ENCODE assay signal across 8 cellular contexts in the genomic region with DNA sequence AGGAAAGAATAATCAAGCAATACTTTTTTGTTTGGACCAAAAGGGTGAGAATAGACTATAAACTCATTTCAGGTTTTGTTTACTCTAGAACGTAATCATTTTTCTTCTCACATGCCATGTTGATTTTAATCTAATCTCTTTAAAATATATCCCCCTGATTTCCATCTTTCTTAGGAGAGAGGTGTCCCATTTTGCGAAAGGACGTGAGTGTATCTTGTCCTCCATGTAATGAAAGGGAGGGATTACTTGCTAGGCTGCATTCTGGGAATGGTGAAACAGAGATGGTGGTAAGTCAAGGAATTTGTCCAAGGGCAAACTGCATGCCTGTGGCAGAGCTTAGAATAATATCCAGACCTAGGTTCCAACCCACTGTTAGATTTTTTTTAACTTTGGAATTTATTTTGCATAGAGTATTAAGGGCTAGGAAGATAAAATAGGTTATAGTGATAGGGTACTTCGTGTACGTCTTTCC. TPM values are rescaled to one million over a fixed set of nuclear protein-coding genes. Genes with fewer than 3 reads are reported as not detected.
DNase-seq lines count a peak whose midpoint lies in the region; TF ChIP-seq lines count a peak whose summit lies in the region.

No MANE protein-coding gene starts in this region.

- no peaks in the 10 kb centered on the region for H3K9me2 ChIP-seq in neural cell (ENCODE audit: insufficient read depth, low read length)

- H2AFZ ChIP-seq in neural cell (ENCODE audit: low read depth, low read length), result no peak overlapping the region

- CTCF ChIA-PET in BJ (lab: Yijun Ruan, JAX), result interaction anchor here (0.6 to 1.0 kb wide), 3 partner anchors 9 to 358 kb away, joined by 3 read pairs; no protein-coding TSS in a partner anchor
- CTCF ChIA-PET in HEK293T (lab: Yijun Ruan, JAX), result interaction anchor here (0.6 kb wide), 1 partner anchor 461 kb away, joined by 3 read pairs; no protein-coding TSS in a partner anchor

- H3K9me3 ChIP-seq in neural cell (ENCODE audit: low read length), result no peaks in the 10 kb centered on the region

- no peak overlapping the region for H3K9ac ChIP-seq in neural cell (ENCODE audit: low read length)

- no peaks in the 10 kb centered on the region for H3F3A ChIP-seq in neural cell (ENCODE audit: insufficient read depth, low read length, poor library complexity, severe bottlenecking)

- H4K20me1 ChIP-seq in neural cell (ENCODE audit: insufficient read depth), result peaks cover 23% of the 10 kb centered on the region

- H3K36me3 ChIP-seq in BJ (ENCODE audit: control insufficient read depth, insufficient read depth, low read length) (no peaks in the 10 kb centered on the region), neural cell (ENCODE audit: insufficient read depth, low read length) (no peaks in the 10 kb centered on the region)

- H3K4me3 ChIP-seq in BJ (ENCODE audit: low read depth, low read length) (no peak overlapping the region), coronary artery (no peak overlapping the region), neural cell (ENCODE audit: low read length) (peak overlapping the region; percentile 87)

- H3K27ac ChIP-seq in coronary artery (peak overlapping the region; percentile 29 to 99), neural cell (ENCODE audit: low read length) (no peak overlapping the region)

- TF ChIP-seq EP300 in neural cell (conservative IDR thresholded peaks at IDR 0.05; ENCODE audit: poor library complexity, severe bottlenecking), result no peak

- TF ChIP-seq CTCF in BJ (IDR thresholded peaks at IDR 0.05; ENCODE audit: insufficient read depth, low read depth, low read length) (no peak), coronary artery (IDR thresholded peaks at IDR 0.05) (no peak), neural cell (IDR thresholded peaks at IDR 0.05; ENCODE audit: poor library complexity, severe bottlenecking) (no peak)

- peaks cover 28% of the 10 kb centered on the region for H3K79me2 ChIP-seq in neural cell (replicated peaks; ENCODE audit: insufficient read depth, low read length)

- TF ChIP-seq RAD21 in neural cell (conservative IDR thresholded peaks at IDR 0.05), result no peak

- POLR2A ChIA-PET in BJ (lab: Charles Lee), result no interaction called here
- POLR2A ChIA-PET in HEK293T (lab: Yijun Ruan, JAX), result no interaction called here

- H3K27me3 ChIP-seq in BJ (ENCODE audit: control insufficient read depth, insufficient read depth, low read length) (peaks cover under 1% of the 10 kb centered on the region; the same call in 1 of the 2 replicates), neural cell (ENCODE audit: insufficient read depth, low read depth, low read length) (no peaks in the 10 kb centered on the region)

- peak; percentile 51 for DNase-seq in BJ (ENCODE audit: low read depth)
- DNase-seq in M059J (ENCODE audit: low read depth), result peak; percentile 81
- no peak for DNase-seq in coronary artery (ENCODE audit: low spot score)
- DNase-seq in NK-92 (lab: John Stamatoyannopoulos, UW; ENCODE audit: unreplicated experiment), result no peak
- no peak for DNase-seq in NCI-H2107 treated with DMSO at 0.1 percent for 48 hours (lab: John Stamatoyannopoulos, UW; ENCODE audit: unreplicated experiment)
- DNase-seq in NCI-H1417 treated with DMSO at 0.1 percent for 48 hours (lab: John Stamatoyannopoulos, UW), result no peak
- DNase-seq in HEK293T (ENCODE audit: extremely low spot score), result no peak

- peak overlapping the region; percentile 96 for H3K4me2 ChIP-seq in neural cell (ENCODE audit: low read length)

TF ChIP-seq in neural cell, 6 proteins besides CTCF, POLR2A, EP300 and RAD21:
- no peak for TF ChIP-seq MXI1 (conservative IDR thresholded peaks at IDR 0.05; ENCODE audit: poor library complexity, severe bottlenecking)
- TF ChIP-seq SMC3 (conservative IDR thresholded peaks at IDR 0.05; ENCODE audit: poor library complexity), result no peak
- no peak for TF ChIP-seq POLR2AphosphoS5 (IDR thresholded peaks at IDR 0.05)
- TF ChIP-seq EZH2 (IDR thresholded peaks at IDR 0.05; ENCODE audit: borderline replicate concordance, insufficient read depth, low read length, poor library complexity, severe bottlenecking), result no peak
- no peak for TF ChIP-seq TAF1 (IDR thresholded peaks at IDR 0.05; ENCODE audit: low read depth)
- TF ChIP-seq, protein P1, sequence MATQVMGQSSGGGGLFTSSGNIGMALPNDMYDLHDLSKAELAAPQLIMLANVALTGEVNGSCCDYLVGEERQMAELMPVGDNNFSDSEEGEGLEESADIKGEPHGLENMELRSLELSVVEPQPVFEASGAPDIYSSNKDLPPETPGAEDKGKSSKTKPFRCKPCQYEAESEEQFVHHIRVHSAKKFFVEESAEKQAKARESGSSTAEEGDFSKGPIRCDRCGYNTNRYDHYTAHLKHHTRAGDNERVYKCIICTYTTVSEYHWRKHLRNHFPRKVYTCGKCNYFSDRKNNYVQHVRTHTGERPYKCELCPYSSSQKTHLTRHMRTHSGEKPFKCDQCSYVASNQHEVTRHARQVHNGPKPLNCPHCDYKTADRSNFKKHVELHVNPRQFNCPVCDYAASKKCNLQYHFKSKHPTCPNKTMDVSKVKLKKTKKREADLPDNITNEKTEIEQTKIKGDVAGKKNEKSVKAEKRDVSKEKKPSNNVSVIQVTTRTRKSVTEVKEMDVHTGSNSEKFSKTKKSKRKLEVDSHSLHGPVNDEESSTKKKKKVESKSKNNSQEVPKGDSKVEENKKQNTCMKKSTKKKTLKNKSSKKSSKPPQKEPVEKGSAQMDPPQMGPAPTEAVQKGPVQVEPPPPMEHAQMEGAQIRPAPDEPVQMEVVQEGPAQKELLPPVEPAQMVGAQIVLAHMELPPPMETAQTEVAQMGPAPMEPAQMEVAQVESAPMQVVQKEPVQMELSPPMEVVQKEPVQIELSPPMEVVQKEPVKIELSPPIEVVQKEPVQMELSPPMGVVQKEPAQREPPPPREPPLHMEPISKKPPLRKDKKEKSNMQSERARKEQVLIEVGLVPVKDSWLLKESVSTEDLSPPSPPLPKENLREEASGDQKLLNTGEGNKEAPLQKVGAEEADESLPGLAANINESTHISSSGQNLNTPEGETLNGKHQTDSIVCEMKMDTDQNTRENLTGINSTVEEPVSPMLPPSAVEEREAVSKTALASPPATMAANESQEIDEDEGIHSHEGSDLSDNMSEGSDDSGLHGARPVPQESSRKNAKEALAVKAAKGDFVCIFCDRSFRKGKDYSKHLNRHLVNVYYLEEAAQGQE (IDR thresholded peaks at IDR 0.05; ENCODE audit: borderline replicate concordance), result no peak

TF ChIP-seq in HEK293T, 16 proteins besides CTCF, POLR2A, EP300 and RAD21:
- TF ChIP-seq HDGF (IDR thresholded peaks at IDR 0.05; ENCODE audit: borderline replicate concordance), result no peak
- no peak for TF ChIP-seq ZNF384 (IDR thresholded peaks at IDR 0.05)
- TF ChIP-seq CTBP1 (IDR thresholded peaks at IDR 0.05; ENCODE audit: borderline replicate concordance), result no peak
- no peak for TF ChIP-seq FOXK2 (IDR thresholded peaks at IDR 0.05)
- TF ChIP-seq ARNT (IDR thresholded peaks at IDR 0.05), result no peak
- no peak for TF ChIP-seq SUZ12 (IDR thresholded peaks at IDR 0.05)
- no peak for TF ChIP-seq TARDBP (IDR thresholded peaks at IDR 0.05)
- TF ChIP-seq ELF4 (IDR thresholded peaks at IDR 0.05), result no peak
- no peak for TF ChIP-seq FOXM1 (IDR thresholded peaks at IDR 0.05; ENCODE audit: borderline replicate concordance)
- TF ChIP-seq, protein P2, sequence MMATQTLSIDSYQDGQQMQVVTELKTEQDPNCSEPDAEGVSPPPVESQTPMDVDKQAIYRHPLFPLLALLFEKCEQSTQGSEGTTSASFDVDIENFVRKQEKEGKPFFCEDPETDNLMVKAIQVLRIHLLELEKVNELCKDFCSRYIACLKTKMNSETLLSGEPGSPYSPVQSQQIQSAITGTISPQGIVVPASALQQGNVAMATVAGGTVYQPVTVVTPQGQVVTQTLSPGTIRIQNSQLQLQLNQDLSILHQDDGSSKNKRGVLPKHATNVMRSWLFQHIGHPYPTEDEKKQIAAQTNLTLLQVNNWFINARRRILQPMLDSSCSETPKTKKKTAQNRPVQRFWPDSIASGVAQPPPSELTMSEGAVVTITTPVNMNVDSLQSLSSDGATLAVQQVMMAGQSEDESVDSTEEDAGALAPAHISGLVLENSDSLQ (IDR thresholded peaks at IDR 0.05), result no peak
- no peak for TF ChIP-seq SP1 (IDR thresholded peaks at IDR 0.05)
- TF ChIP-seq BHLHE40 (IDR thresholded peaks at IDR 0.05; ENCODE audit: borderline replicate concordance), result no peak
- no peak for TF ChIP-seq NFRKB (IDR thresholded peaks at IDR 0.05)
- TF ChIP-seq LEF1 (IDR thresholded peaks at IDR 0.05; ENCODE audit: borderline replicate concordance), result no peak
- TF ChIP-seq FOXA1 (IDR thresholded peaks at IDR 0.05), result no peak
TF ChIP-seq in HEK293T: peak in this region for 0.

RNA-seq across cellular contexts. Expression of a gene that starts 1.8 kb away (rescaled TPM):
- polyA plus RNA-seq in BJ (2011; rRNA removed) (43.5 and 54.4 TPM in 2 replicates), neural cell (525 and 564 TPM in 2 replicates)
- polyA minus RNA-seq in BJ (2011; rRNA and poly(A)+ RNA removed), result 78.1 and 78.8 TPM in 2 replicates
- total RNA-seq in M059J (2014; rRNA removed; shearing (Covaris generic)), result 26.6 and 42.5 TPM in 2 replicates
- 252 and 254 TPM in 2 replicates for polyA minus RNA-seq in neural cell

Comparison
In these comparisons a context has a peak if more than half of its experiments do, and no peak if none do; other contexts are left out.
1. DNase-seq: peak in BJ (single experiment) and M059J (single experiment); none in coronary artery (single experiment), NK-92 (single experiment), NCI-H2107 treated with DMSO at 0.1 percent for 48 hours (single experiment), NCI-H1417 treated with DMSO at 0.1 percent for 48 hours (single experiment) and HEK293T (single experiment).